ENCODE assay signal across 1 cellular context in the genomic region with DNA sequence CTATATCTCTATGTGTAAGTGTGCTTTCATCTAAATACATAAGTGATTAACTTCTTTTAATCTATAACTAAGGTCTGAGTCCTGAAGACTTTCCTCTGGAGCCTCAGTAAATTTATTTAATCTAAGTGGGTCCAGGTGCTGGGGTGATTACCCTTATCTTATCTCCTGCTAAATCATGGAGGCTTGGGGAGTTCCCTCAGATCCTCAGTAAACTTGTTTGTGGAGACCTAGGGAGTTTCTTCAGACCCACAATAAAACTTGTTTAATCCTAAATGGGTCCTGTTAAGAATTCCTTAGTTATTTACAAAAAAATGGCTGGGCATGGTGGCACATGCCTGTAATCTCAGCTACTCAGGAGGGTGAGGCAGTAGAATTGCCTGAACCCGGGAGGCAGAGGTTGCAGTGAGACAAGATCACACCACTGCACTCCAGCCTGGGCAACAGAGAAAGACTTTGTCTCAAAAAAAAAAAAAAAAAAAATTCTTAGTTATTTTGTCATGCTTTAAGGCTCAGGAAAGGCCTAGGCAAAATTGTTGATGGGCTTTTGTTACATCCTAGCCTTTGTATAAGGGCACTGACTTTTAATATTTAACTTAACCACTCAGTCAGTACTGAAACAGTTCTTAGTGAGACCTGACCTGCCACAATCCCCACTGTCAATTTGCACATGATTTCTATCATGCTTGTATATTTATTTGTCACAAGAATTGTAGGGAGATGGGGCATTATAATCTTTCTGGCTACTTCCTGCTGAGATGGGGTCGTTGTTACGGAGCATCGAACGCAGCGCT.
TF ChIP-seq lines count a peak whose summit lies in the region.

No MANE protein-coding gene starts in this region.

TF ChIP-seq in K562, 482 proteins besides CTCF, POLR2A, EP300 and RAD21:
- TF ChIP-seq DPF2 (IDR thresholded peaks at IDR 0.05) = peak; percentile 27; the same call in 1 of the 2 replicates
- 0 out of 2 replicates have a peak, but pooled peaks have one; percentile 18 for TF ChIP-seq TAL1 (IDR thresholded peaks at IDR 0.05)
- TF ChIP-seq CBFA2T3 (IDR thresholded peaks at IDR 0.05) = peak; percentile 39
- TF ChIP-seq ARID1B (IDR thresholded peaks at IDR 0.05) = peak; percentile 60
- 0 out of 2 replicates have a peak, but pooled peaks have one; percentile 26 for TF ChIP-seq ZFX (CRISPR knock-in tag; IDR thresholded peaks at IDR 0.05)
